ENCODE assay signal across 8 cellular contexts in the genomic region with DNA sequence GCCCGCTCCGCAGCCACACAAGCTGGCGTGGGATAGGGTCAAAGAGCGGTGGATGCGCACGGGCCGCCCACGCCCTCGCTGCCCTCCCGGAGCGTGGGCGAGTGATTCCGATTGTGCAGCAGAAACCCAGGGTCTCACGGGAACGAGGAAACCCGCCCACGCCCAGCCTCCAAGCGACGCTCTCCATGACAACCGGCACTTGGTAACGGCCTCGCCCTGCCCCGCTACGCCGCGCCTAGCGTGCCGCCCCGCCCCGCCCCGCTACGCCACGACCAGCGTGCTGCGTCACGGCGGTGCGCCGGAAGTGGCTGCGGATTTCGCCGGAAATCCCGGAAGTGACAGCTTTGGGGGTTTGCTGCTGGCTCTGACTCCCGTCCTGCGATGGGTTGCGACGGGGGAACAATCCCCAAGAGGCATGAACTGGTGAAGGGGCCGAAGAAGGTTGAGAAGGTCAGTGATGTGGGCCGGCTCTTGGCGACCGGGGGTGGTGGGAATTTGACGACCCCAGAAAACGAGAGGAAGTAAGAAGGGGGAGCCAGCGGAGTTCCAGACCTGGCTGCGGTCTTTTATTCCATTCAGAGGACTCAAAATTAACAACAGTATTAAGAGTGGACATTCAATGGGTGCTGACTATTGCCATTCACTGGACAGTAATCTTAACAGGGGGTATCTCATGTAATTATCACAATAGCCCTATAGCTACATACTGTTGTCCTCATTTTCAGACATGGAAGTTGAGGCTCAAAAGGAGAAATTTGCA. TPM values are rescaled to one million over a fixed set of nuclear protein-coding genes. Genes with fewer than 3 reads are reported as not detected.
DNase-seq lines count a peak whose midpoint lies in the region; ATAC-seq and TF ChIP-seq lines count a peak whose summit lies in the region.

RTF2 (plus strand) TSS at position 311 of the 760 bp plus-strand sequence; CDS start at position 382, 71 bp downstream.

- no peaks in the 10 kb centered on the region for H3K9me2 ChIP-seq in DOHH2 (replicated peaks; ENCODE audit: control insufficient read depth, low read length)
- no peaks in the 10 kb centered on the region for H3K9me2 ChIP-seq in GM23248 (ENCODE audit: insufficient read depth)
- H3K9me2 ChIP-seq in Karpas-422 (replicated peaks; ENCODE audit: insufficient read depth, low read length): no peaks in the 10 kb centered on the region

- H3K4me2 ChIP-seq in DOHH2 (ENCODE audit: low read length): peak within 1 kb of the TSS; percentile 98
- peak within 1 kb of the TSS; percentile 99 for H3K4me2 ChIP-seq in GM23248 (ENCODE audit: unreplicated experiment)
- H3K4me2 ChIP-seq in Karpas-422 (ENCODE audit: low read depth, low read length, poor library complexity, severe bottlenecking): peak within 1 kb of the TSS; percentile 95

- H3K4me1 Mint-ChIP-seq in activated T-helper 1 cell treated with anti-CD3 and anti-CD28 coated beads, Interleukin-12 subunit alpha, Interleukin-12 subunit beta, Interleukin-2, Interleukin-4 antibody, amounts not matched to agents 30 ng/mL and 10 ng/mL and 1 ng/mL, durations not matched to agents 14 hours and 24 hours and 36 hours (ENCODE audit: low read depth): peaks cover 56% of the 10 kb centered on the region
- peaks cover 26 to 53% (median 34%) of the 10 kb centered on the region in 3 donors for H3K4me1 Mint-ChIP-seq in naive B cell
- peaks cover 35% of the 10 kb centered on the region for H3K4me1 Mint-ChIP-seq in stimulated activated effector memory CD8-positive, alpha-beta T cell treated with anti-CD3 and anti-CD28 coated beads, Interleukin-12 subunit alpha, Interleukin-12 subunit beta, amount 100 ng/mL, for 72 hours

- H3K36me3 ChIP-seq in DOHH2 (ENCODE audit: control insufficient read depth, low read length) (peaks cover 12% of the 10 kb centered on the region), GM23248 (ENCODE audit: low read depth) (peaks cover 15% of the 10 kb centered on the region), Karpas-422 (ENCODE audit: insufficient read depth, low read length) (peaks cover 6% of the 10 kb centered on the region; the same call in 1 of the 2 replicates)

- no peaks in the 10 kb centered on the region for H3K9me3 ChIP-seq in DOHH2 (ENCODE audit: control insufficient read depth, insufficient read depth, low read length)
- H3K9me3 ChIP-seq in GM23248 (ENCODE audit: low read depth): no peaks in the 10 kb centered on the region
- no peaks in the 10 kb centered on the region for H3K9me3 ChIP-seq in Karpas-422 (ENCODE audit: low read length)

- H3K4me1 ChIP-seq in DOHH2 (ENCODE audit: control insufficient read depth, low read length): peaks cover 24% of the 10 kb centered on the region
- peaks cover 33% of the 10 kb centered on the region for H3K4me1 ChIP-seq in GM23248 (ENCODE audit: insufficient read depth)
- peaks cover 32% of the 10 kb centered on the region for H3K4me1 ChIP-seq in Karpas-422 (ENCODE audit: low read length)

- no peaks in the 10 kb centered on the region for H3K27me3 ChIP-seq in DOHH2 (ENCODE audit: control insufficient read depth, low read length)
- no peaks in the 10 kb centered on the region for H3K27me3 ChIP-seq in GM23248 (replicated peaks; ENCODE audit: insufficient read depth)
- no peaks in the 10 kb centered on the region for H3K27me3 ChIP-seq in Karpas-422 (ENCODE audit: low read length)

- ATAC-seq in naive B cell (ENCODE audit: low read depth in 2 of 2): peak; percentile 91 to 92
- peak; percentile 99 for ATAC-seq in stimulated activated effector memory CD8-positive, alpha-beta T cell treated with anti-CD3 and anti-CD28 coated beads, Interleukin-12 subunit alpha, Interleukin-12 subunit beta, amount 100 ng/mL, for 72 hours

- in situ Hi-C loops in GM23248 (cut with MboI): no loop called here

- no peaks in the 10 kb centered on the region for H3K9me3 Mint-ChIP-seq in activated T-helper 1 cell treated with anti-CD3 and anti-CD28 coated beads, Interleukin-12 subunit alpha, Interleukin-12 subunit beta, Interleukin-2, Interleukin-4 antibody, amounts not matched to agents 30 ng/mL and 10 ng/mL and 1 ng/mL, durations not matched to agents 14 hours and 24 hours and 36 hours
- H3K9me3 Mint-ChIP-seq in naive B cell: peaks cover 0 to 2% (median 0%) of the 10 kb centered on the region in 7 donors
- no peaks in the 10 kb centered on the region for H3K9me3 Mint-ChIP-seq in stimulated activated effector memory CD8-positive, alpha-beta T cell treated with anti-CD3 and anti-CD28 coated beads, Interleukin-12 subunit alpha, Interleukin-12 subunit beta, amount 100 ng/mL, for 72 hours

- H3K4me3 ChIP-seq in DOHH2 (ENCODE audit: low read length): peak within 1 kb of the TSS; percentile 85
- H3K4me3 ChIP-seq in GM23248: peak within 1 kb of the TSS; percentile 100
- H3K4me3 ChIP-seq in Karpas-422 (ENCODE audit: low read length): peak within 1 kb of the TSS; percentile 94

- no peaks in the 10 kb centered on the region for H3K27me3 Mint-ChIP-seq in activated T-helper 1 cell treated with anti-CD3 and anti-CD28 coated beads, Interleukin-12 subunit alpha, Interleukin-12 subunit beta, Interleukin-2, Interleukin-4 antibody, amounts not matched to agents 30 ng/mL and 10 ng/mL and 1 ng/mL, durations not matched to agents 14 hours and 24 hours and 36 hours (ENCODE audit: insufficient read depth)
- no peaks in the 10 kb centered on the region for H3K27me3 Mint-ChIP-seq in naive B cell

- WGBS in GM23248 (ENCODE audit: low coverage in 1 of 2, low lambda C conversion rate in 2 of 2, missing lambda C conversion rate in 2 of 2), 2 experiments: 0 to 1% methylated on average over 50 to 55 of the region's 55 CpGs

- H3K27ac Mint-ChIP-seq in activated T-helper 1 cell treated with anti-CD3 and anti-CD28 coated beads, Interleukin-12 subunit alpha, Interleukin-12 subunit beta, Interleukin-2, Interleukin-4 antibody, amounts not matched to agents 30 ng/mL and 10 ng/mL and 1 ng/mL, durations not matched to agents 14 hours and 24 hours and 36 hours: peak within 1 kb of the TSS; percentile 99
- H3K27ac Mint-ChIP-seq in naive B cell: peak within 1 kb of the TSS; percentile 99 to 100 (median 100)
- peak within 1 kb of the TSS; percentile 96 for H3K27ac Mint-ChIP-seq in stimulated activated effector memory CD8-positive, alpha-beta T cell treated with anti-CD3 and anti-CD28 coated beads, Interleukin-12 subunit alpha, Interleukin-12 subunit beta, amount 100 ng/mL, for 72 hours

- H4K20me1 ChIP-seq in DOHH2 (ENCODE audit: control insufficient read depth, insufficient read depth, low read depth, low read length): peaks cover 5% of the 10 kb centered on the region; the same call in 1 of the 2 replicates
- no peaks in the 10 kb centered on the region for H4K20me1 ChIP-seq in GM23248 (ENCODE audit: insufficient read depth)
- H4K20me1 ChIP-seq in Karpas-422 (ENCODE audit: insufficient read depth, low read depth, low read length): peaks cover 12% of the 10 kb centered on the region; the same call in 1 of the 2 replicates

- H3K4me3 Mint-ChIP-seq in activated T-helper 1 cell treated with anti-CD3 and anti-CD28 coated beads, Interleukin-12 subunit alpha, Interleukin-12 subunit beta, Interleukin-2, Interleukin-4 antibody, amounts not matched to agents 30 ng/mL and 10 ng/mL and 1 ng/mL, durations not matched to agents 14 hours and 24 hours and 36 hours: peak within 1 kb of the TSS; percentile 100
- H3K4me3 Mint-ChIP-seq in naive B cell: peak within 1 kb of the TSS; percentile 98 to 100 (median 99)
- peak within 1 kb of the TSS; percentile 91 for H3K4me3 Mint-ChIP-seq in stimulated activated effector memory CD8-positive, alpha-beta T cell treated with anti-CD3 and anti-CD28 coated beads, Interleukin-12 subunit alpha, Interleukin-12 subunit beta, amount 100 ng/mL, for 72 hours

- DNase-seq in GM23248 (peak; percentile 100), Karpas-422 (peak; percentile 98), RPMI7951 (ENCODE audit: low read depth) (peak; percentile 98), fibroblast of gingiva (ENCODE audit: low read depth) (peak; percentile 95), naive B cell (peak; percentile 98)
- peak; percentile 98 for DNase-seq in activated T-helper 1 cell treated with anti-CD3 and anti-CD28 coated beads, Interleukin-12 subunit alpha, Interleukin-12 subunit beta, Interleukin-2, Interleukin-4 antibody, amounts not matched to agents 30 ng/mL and 10 ng/mL and 1 ng/mL, durations not matched to agents 14 hours and 24 hours and 36 hours (ENCODE audit: low spot score)
- peak; percentile 96 to 99 for DNase-seq in stimulated activated effector memory CD8-positive, alpha-beta T cell treated with anti-CD3 and anti-CD28 coated beads, Interleukin-12 subunit alpha, Interleukin-12 subunit beta, amount 100 ng/mL, for 72 hours (ENCODE audit: low spot score in 2 of 2)

- no peak for TF ChIP-seq CTCF in DOHH2 (IDR thresholded peaks at IDR 0.05; ENCODE audit: low read depth, low read length, poor library complexity, severe bottlenecking)

- peaks cover 34% of the 10 kb centered on the region for H3K79me2 ChIP-seq in DOHH2 (ENCODE audit: control insufficient read depth, low read length)
- peaks cover 51% of the 10 kb centered on the region for H3K79me2 ChIP-seq in GM23248 (ENCODE audit: insufficient read depth)
- H3K79me2 ChIP-seq in Karpas-422 (ENCODE audit: low read length): peaks cover 46% of the 10 kb centered on the region

- peaks cover 20% of the 10 kb centered on the region for H3K36me3 Mint-ChIP-seq in activated T-helper 1 cell treated with anti-CD3 and anti-CD28 coated beads, Interleukin-12 subunit alpha, Interleukin-12 subunit beta, Interleukin-2, Interleukin-4 antibody, amounts not matched to agents 30 ng/mL and 10 ng/mL and 1 ng/mL, durations not matched to agents 14 hours and 24 hours and 36 hours (ENCODE audit: low read depth)
- peaks cover 0 to 9% of the 10 kb centered on the region in 2 donors for H3K36me3 Mint-ChIP-seq in naive B cell
- H3K36me3 Mint-ChIP-seq in stimulated activated effector memory CD8-positive, alpha-beta T cell treated with anti-CD3 and anti-CD28 coated beads, Interleukin-12 subunit alpha, Interleukin-12 subunit beta, amount 100 ng/mL, for 72 hours: peaks cover 48% of the 10 kb centered on the region

- H2AFZ ChIP-seq in GM23248 (peak within 1 kb of the TSS; percentile 84), Karpas-422 (ENCODE audit: low read length) (peak within 1 kb of the TSS; percentile 31)

- no peak within 1 kb of the TSS for H3K27ac ChIP-seq in DOHH2 (ENCODE audit: low read depth, low read length)
- peak within 1 kb of the TSS; percentile 96 for H3K27ac ChIP-seq in GM23248
- H3K27ac ChIP-seq in Karpas-422 (ENCODE audit: low read length): no peak within 1 kb of the TSS

- H3K9ac ChIP-seq in GM23248 (peak within 1 kb of the TSS; percentile 98), Karpas-422 (ENCODE audit: low read length) (peak within 1 kb of the TSS; percentile 88)

- H3F3A ChIP-seq in DOHH2 (ENCODE audit: control insufficient read depth, insufficient read depth): no peaks in the 10 kb centered on the region; the same call in 1 of the 2 replicates
- peaks cover 13% of the 10 kb centered on the region; the same call in 1 of the 2 replicates for H3F3A ChIP-seq in GM23248 (ENCODE audit: insufficient read depth)

- intact Hi-C loops in activated T-helper 1 cell treated with anti-CD3 and anti-CD28 coated beads, Interleukin-12 subunit alpha, Interleukin-12 subunit beta, Interleukin-2, Interleukin-4 antibody, amounts not matched to agents 30 ng/mL and 10 ng/mL and 1 ng/mL, durations not matched to agents 14 hours and 24 hours and 36 hours (cut with micrococcal nuclease): loop anchor here (1.0 kb wide), 5 partner anchors 28 to 110 kb away; partner anchors contain the start of genes AURKA, CSTF1 and FAM210B

RNA-seq across cellular contexts. Expression of gene RTF2, which starts in this region (rescaled TPM):
- 128 and 141 TPM in 2 replicates for total RNA-seq in GM23248 (2014; rRNA removed; shearing (Covaris generic))
- polyA plus RNA-seq in GM23248 (2016; fragmentation: Nextera tagmentation; extraction: Ambion mirVana) (257 and 270 TPM in 2 replicates), naive B cell (ENCODE audit: low read depth in 6 of 6) (100 to 1,000 TPM; 130 to 152 (median 141) TPM)
- total RNA-seq in Karpas-422 (2014; rRNA removed; shearing (Covaris generic); ENCODE audit: low replicate concordance): 43.3 and 46.0 TPM in 2 replicates
- total RNA-seq in RPMI7951 (2014; rRNA removed; shearing (Covaris generic)): 142 and 177 TPM in 2 replicates
- total RNA-seq in activated T-helper 1 cell treated with anti-CD3 and anti-CD28 coated beads, Interleukin-12 subunit alpha, Interleukin-12 subunit beta, Interleukin-2, Interleukin-4 antibody, amounts not matched to agents 30 ng/mL and 10 ng/mL and 1 ng/mL, durations not matched to agents 14 hours and 24 hours and 36 hours: 106 and 113 TPM in 2 replicates
